In the genomic region with DNA sequence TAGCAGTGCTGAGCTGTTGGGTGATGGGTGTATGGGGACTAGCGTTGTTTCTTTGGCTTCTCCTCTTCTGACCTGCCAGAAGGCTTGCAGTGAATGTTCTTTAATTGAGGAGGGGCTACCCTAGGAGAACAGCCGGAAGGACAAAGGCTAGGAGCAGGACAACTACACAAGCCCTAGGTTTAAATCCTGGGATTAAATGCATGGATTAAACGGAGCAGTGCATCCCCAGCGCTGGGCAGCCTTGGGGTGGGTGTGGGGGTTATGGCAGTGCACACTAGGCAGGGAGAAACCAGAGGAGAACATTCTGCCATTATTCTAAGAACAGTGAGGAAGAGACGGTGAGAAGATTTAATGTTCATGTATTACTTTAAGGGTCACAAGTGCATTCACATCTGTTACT, we compare ENCODE assay signal across 13 cellular contexts.
DNase-seq lines count a peak whose midpoint lies in the region; ATAC-seq and TF ChIP-seq lines count a peak whose summit lies in the region.
"Had no signal": no experiment of that assay in that cellular context is flagged by ENCODE, and none has a peak within 500 bp of the region (broad histone marks: within the 10 kb centered on the region; RNA-seq: fewer than 3 reads in every experiment).

No MANE protein-coding gene starts in this region.

- no peaks in the 10 kb centered on the region for H3K27me3 Mint-ChIP-seq in activated CD8-positive, alpha-beta T cell treated with anti-CD3 and anti-CD28 coated beads, Interleukin-2, amount 10 ng/mL, durations not matched to agents 7 days and 5 days (ENCODE audit: low read depth)
- no peaks in the 10 kb centered on the region for H3K27me3 Mint-ChIP-seq in activated CD8-positive, alpha-beta T cell treated with anti-CD3 and anti-CD28 coated beads for 36 hours
- no peaks in the 10 kb centered on the region for H3K27me3 Mint-ChIP-seq in activated T-helper 17 cell treated with anti-CD3 and anti-CD28 coated beads, Interleukin-2, amount 50 U/mL, for 72 hours
- H3K27me3 Mint-ChIP-seq in glutamatergic neuron (ENCODE audit: unreplicated experiment) = peaks cover 9% of the 10 kb centered on the region
- no peaks in the 10 kb centered on the region for H3K27me3 Mint-ChIP-seq in stimulated activated naive B cell treated with anti-CD40 and anti-IgM and Interleukin-4, amounts not matched to agents 10 μg/mL and 1 μg/mL and 100 μg/mL, for 72 hours

- no TSS peak for BruUV-seq in PC-9 (replicated peaks; lab: Mats Ljungman, UMichigan)

- no peaks in the 10 kb centered on the region for H3K9me3 ChIP-seq in PC-9 (ENCODE audit: insufficient read depth, low read depth)
- H3K9me3 ChIP-seq: A549, spleen, suprapubic skin had no signal

- no peaks in the 10 kb centered on the region for H3K27me3 ChIP-seq in PC-9 (ENCODE audit: insufficient read depth, low read depth)
- H3K27me3 ChIP-seq: spleen, suprapubic skin had no signal

- TF ChIP-seq CTCF in activated CD8-positive, alpha-beta T cell treated with anti-CD3 and anti-CD28 coated beads for 36 hours (IDR thresholded peaks at IDR 0.05) = no peak
- TF ChIP-seq CTCF in glutamatergic neuron (IDR thresholded peaks at IDR 0.05; ENCODE audit: partially characterized antibody, unreplicated experiment) (no peak), PC-9 (conservative IDR thresholded peaks at IDR 0.05) (no peak)

- H3K36me3 ChIP-seq in PC-9 (ENCODE audit: low read depth) = peaks cover 13% of the 10 kb centered on the region

- CTCF ChIA-PET in activated CD8-positive, alpha-beta T cell treated with anti-CD3 and anti-CD28 coated beads, Interleukin-2, amount 10 ng/mL, durations not matched to agents 7 days and 5 days (lab: Charles Lee) = no interaction called here
- CTCF ChIA-PET in activated CD8-positive, alpha-beta T cell treated with anti-CD3 and anti-CD28 coated beads for 36 hours (lab: Charles Lee) = no interaction called here
- CTCF ChIA-PET in PC-9 (lab: Charles Lee) = interaction anchor here (0.7 kb wide), 1 partner anchor 24 kb away, joined by 3 read pairs; no protein-coding TSS in a partner anchor

- H3K4me3 Mint-ChIP-seq in activated CD8-positive, alpha-beta T cell treated with anti-CD3 and anti-CD28 coated beads, Interleukin-2, amount 10 ng/mL, durations not matched to agents 7 days and 5 days = no peak overlapping the region
- no peak overlapping the region for H3K4me3 Mint-ChIP-seq in activated CD8-positive, alpha-beta T cell treated with anti-CD3 and anti-CD28 coated beads for 36 hours
- H3K4me3 Mint-ChIP-seq in activated T-helper 17 cell treated with anti-CD3 and anti-CD28 coated beads, Interleukin-2, amount 50 U/mL, for 72 hours = no peak overlapping the region
- no peak overlapping the region for H3K4me3 Mint-ChIP-seq in glutamatergic neuron (ENCODE audit: unreplicated experiment)
- H3K4me3 Mint-ChIP-seq in stimulated activated naive B cell treated with anti-CD40 and anti-IgM and Interleukin-4, amounts not matched to agents 10 μg/mL and 1 μg/mL and 100 μg/mL, for 72 hours = no peak overlapping the region
- H3K4me3 Mint-ChIP-seq: H9 had no signal

- peak overlapping the region; percentile 60 for H3K27ac Mint-ChIP-seq in activated CD8-positive, alpha-beta T cell treated with anti-CD3 and anti-CD28 coated beads, Interleukin-2, amount 10 ng/mL, durations not matched to agents 7 days and 5 days
- no peak overlapping the region for H3K27ac Mint-ChIP-seq in activated CD8-positive, alpha-beta T cell treated with anti-CD3 and anti-CD28 coated beads for 36 hours
- H3K27ac Mint-ChIP-seq in activated T-helper 17 cell treated with anti-CD3 and anti-CD28 coated beads, Interleukin-2, amount 50 U/mL, for 72 hours = peak overlapping the region; percentile 54
- peak overlapping the region; percentile 28 for H3K27ac Mint-ChIP-seq in glutamatergic neuron (ENCODE audit: unreplicated experiment)
- peak overlapping the region; percentile 89 for H3K27ac Mint-ChIP-seq in stimulated activated naive B cell treated with anti-CD40 and anti-IgM and Interleukin-4, amounts not matched to agents 10 μg/mL and 1 μg/mL and 100 μg/mL, for 72 hours

- no peaks in the 10 kb centered on the region for H3K9me3 Mint-ChIP-seq in activated CD8-positive, alpha-beta T cell treated with anti-CD3 and anti-CD28 coated beads, Interleukin-2, amount 10 ng/mL, durations not matched to agents 7 days and 5 days (ENCODE audit: insufficient read depth)
- H3K9me3 Mint-ChIP-seq in activated CD8-positive, alpha-beta T cell treated with anti-CD3 and anti-CD28 coated beads for 36 hours = no peaks in the 10 kb centered on the region
- no peaks in the 10 kb centered on the region for H3K9me3 Mint-ChIP-seq in activated T-helper 17 cell treated with anti-CD3 and anti-CD28 coated beads, Interleukin-2, amount 50 U/mL, for 72 hours
- H3K9me3 Mint-ChIP-seq in glutamatergic neuron (ENCODE audit: unreplicated experiment) = peaks cover 4% of the 10 kb centered on the region
- H3K9me3 Mint-ChIP-seq in stimulated activated naive B cell treated with anti-CD40 and anti-IgM and Interleukin-4, amounts not matched to agents 10 μg/mL and 1 μg/mL and 100 μg/mL, for 72 hours = no peaks in the 10 kb centered on the region
- H3K9me3 Mint-ChIP-seq: H9 had no signal

- no peak for DNase-seq in activated CD8-positive, alpha-beta T cell treated with anti-CD3 and anti-CD28 coated beads, Interleukin-2, amount 10 ng/mL, durations not matched to agents 7 days and 5 days
- DNase-seq in activated CD8-positive, alpha-beta T cell treated with anti-CD3 and anti-CD28 coated beads for 36 hours = no peak
- DNase-seq in glutamatergic neuron = no peak
- no peak for DNase-seq in stimulated activated naive B cell treated with anti-CD40 and anti-IgM and Interleukin-4, amounts not matched to agents 10 μg/mL and 1 μg/mL and 100 μg/mL, for 72 hours
- no peak for DNase-seq in HuH-7.5 (ENCODE audit: low spot score)
- no peak for DNase-seq in PC-9
- DNase-seq in cerebellar nuclear complex (lab: John Stamatoyannopoulos, UW) = no peak
- DNase-seq: H9, spleen had no signal

- peaks cover 34% of the 10 kb centered on the region for H3K4me1 ChIP-seq in PC-9 (replicated peaks; ENCODE audit: insufficient read depth)

- H3F3A ChIP-seq in PC-9 (ENCODE audit: insufficient read depth, low read depth) = peaks cover 17% of the 10 kb centered on the region; the same call in 1 of the 2 replicates

- H3K9me2 ChIP-seq in PC-9 (ENCODE audit: insufficient read depth) = no peaks in the 10 kb centered on the region

- POLR2A ChIA-PET in activated CD8-positive, alpha-beta T cell treated with anti-CD3 and anti-CD28 coated beads, Interleukin-2, amount 10 ng/mL, durations not matched to agents 7 days and 5 days (lab: Charles Lee) = no interaction called here
- POLR2A ChIA-PET in activated CD8-positive, alpha-beta T cell treated with anti-CD3 and anti-CD28 coated beads for 36 hours (lab: Charles Lee) = no interaction called here
- POLR2A ChIA-PET in PC-9 (lab: Charles Lee; ENCODE audit: unreplicated experiment) = no interaction called here

- H3K36me3 Mint-ChIP-seq in activated CD8-positive, alpha-beta T cell treated with anti-CD3 and anti-CD28 coated beads, Interleukin-2, amount 10 ng/mL, durations not matched to agents 7 days and 5 days (ENCODE audit: low read depth) = peaks cover 25% of the 10 kb centered on the region
- peaks cover 12% of the 10 kb centered on the region for H3K36me3 Mint-ChIP-seq in activated CD8-positive, alpha-beta T cell treated with anti-CD3 and anti-CD28 coated beads for 36 hours (ENCODE audit: low read depth)
- peaks cover 73% of the 10 kb centered on the region for H3K36me3 Mint-ChIP-seq in activated T-helper 17 cell treated with anti-CD3 and anti-CD28 coated beads, Interleukin-2, amount 50 U/mL, for 72 hours (ENCODE audit: low read depth)
- H3K36me3 Mint-ChIP-seq in glutamatergic neuron (ENCODE audit: unreplicated experiment) = no peaks in the 10 kb centered on the region
- H3K36me3 Mint-ChIP-seq in stimulated activated naive B cell treated with anti-CD40 and anti-IgM and Interleukin-4, amounts not matched to agents 10 μg/mL and 1 μg/mL and 100 μg/mL, for 72 hours = peaks cover 53 to 76% of the 10 kb centered on the region in 2 donors

- no peak overlapping the region for H3K4me3 ChIP-seq in PC-9
- H3K4me3 ChIP-seq: A549, spleen, suprapubic skin had no signal

- intact Hi-C loops in activated CD8-positive, alpha-beta T cell treated with anti-CD3 and anti-CD28 coated beads for 36 hours (cut with micrococcal nuclease) = no loop called here
- intact Hi-C loops in PC-9 (cut with micrococcal nuclease; ENCODE audit: unreplicated experiment) = no loop called here

- no peaks in the 10 kb centered on the region for H4K20me1 ChIP-seq in PC-9 (ENCODE audit: insufficient read depth)

- H3K4me2 ChIP-seq in PC-9 = no peak overlapping the region
- H3K4me2 ChIP-seq: A549 had no signal

- no peaks in the 10 kb centered on the region for H3K79me2 ChIP-seq in PC-9 (ENCODE audit: low read depth)
- H3K79me2 ChIP-seq: parathyroid adenoma had no signal

- H3K27ac ChIP-seq in PC-9 = no peak overlapping the region
- H3K27ac ChIP-seq: parathyroid adenoma had no signal

- H2AFZ ChIP-seq in PC-9 = no peak overlapping the region
- H2AFZ ChIP-seq: parathyroid adenoma had no signal

- peaks cover 10% of the 10 kb centered on the region for H3K4me1 Mint-ChIP-seq in activated CD8-positive, alpha-beta T cell treated with anti-CD3 and anti-CD28 coated beads, Interleukin-2, amount 10 ng/mL, durations not matched to agents 7 days and 5 days (ENCODE audit: low read depth)
- no peaks in the 10 kb centered on the region for H3K4me1 Mint-ChIP-seq in activated CD8-positive, alpha-beta T cell treated with anti-CD3 and anti-CD28 coated beads for 36 hours (ENCODE audit: low read depth)
- H3K4me1 Mint-ChIP-seq in activated T-helper 17 cell treated with anti-CD3 and anti-CD28 coated beads, Interleukin-2, amount 50 U/mL, for 72 hours = peaks cover 12% of the 10 kb centered on the region
- H3K4me1 Mint-ChIP-seq in glutamatergic neuron (ENCODE audit: low read depth, unreplicated experiment) = peaks cover 27% of the 10 kb centered on the region
- H3K4me1 Mint-ChIP-seq in stimulated activated naive B cell treated with anti-CD40 and anti-IgM and Interleukin-4, amounts not matched to agents 10 μg/mL and 1 μg/mL and 100 μg/mL, for 72 hours = peaks cover 9 to 28% of the 10 kb centered on the region in 2 donors

- no peak for ATAC-seq in activated CD8-positive, alpha-beta T cell treated with anti-CD3 and anti-CD28 coated beads, Interleukin-2, amount 10 ng/mL, durations not matched to agents 7 days and 5 days
- no peak for ATAC-seq in activated CD8-positive, alpha-beta T cell treated with anti-CD3 and anti-CD28 coated beads for 36 hours
- ATAC-seq in activated T-helper 17 cell treated with anti-CD3 and anti-CD28 coated beads, Interleukin-2, amount 50 U/mL, for 72 hours (replicated peaks) = no peak
- ATAC-seq in stimulated activated naive B cell treated with anti-CD40 and anti-IgM and Interleukin-4, amounts not matched to agents 10 μg/mL and 1 μg/mL and 100 μg/mL, for 72 hours (replicated peaks) = no peak
